Comparison of ENCODE assay signal across 13 cellular contexts in the genomic region with DNA sequence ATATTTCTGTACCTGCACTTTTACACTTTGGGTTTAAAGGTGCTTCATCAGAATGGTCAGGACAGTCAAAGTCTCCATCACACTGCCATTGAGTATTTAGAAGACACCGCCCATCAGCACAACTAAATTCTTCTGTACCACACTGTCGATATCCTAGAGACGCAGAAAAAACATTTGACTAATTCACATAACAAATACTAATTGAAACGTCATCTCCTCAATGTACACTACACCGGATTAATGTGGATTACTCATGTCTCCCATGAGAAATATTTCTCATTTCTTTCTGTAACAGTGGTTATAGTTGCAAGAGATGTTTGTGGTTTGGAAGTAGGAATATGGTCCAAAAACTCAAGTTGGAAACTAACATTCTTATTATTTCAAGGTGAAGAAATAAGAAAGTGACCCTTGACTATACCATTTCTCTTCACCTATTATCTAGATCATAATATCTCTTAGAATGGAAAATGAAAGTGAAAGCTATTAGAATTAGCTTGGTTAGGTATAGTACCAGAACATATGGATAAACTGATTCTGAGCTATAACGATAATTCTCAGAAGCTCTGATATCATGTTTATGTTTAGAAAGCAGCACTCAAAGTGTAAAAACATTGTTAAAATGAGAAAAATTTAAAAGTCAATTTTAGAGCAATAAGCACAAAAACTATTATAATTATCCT.
A peak's percentile ranks its signal among the peaks of the same experiment; 100 is the strongest.
DNase-seq lines count a peak whose midpoint lies in the region; ATAC-seq, FAIRE-seq and TF ChIP-seq lines count a peak whose summit lies in the region.
"Had no signal": no experiment of that assay in that cellular context is flagged by ENCODE, and none has a peak within 500 bp of the region (broad histone marks: within the 10 kb centered on the region; RNA-seq: fewer than 3 reads in every experiment).

No MANE protein-coding gene starts in this region.

- no TSS peak for BruUV-seq in GM12878 (replicated peaks; lab: Mats Ljungman, UMichigan)

- H3K27me3 ChIP-seq in BJ (ENCODE audit: control insufficient read depth, insufficient read depth, low read length), result no peaks in the 10 kb centered on the region
- H3K27me3 ChIP-seq in GM12878 (replicated peaks in 1 of 2; ENCODE audit: control insufficient read depth in 2 of 2, insufficient read depth in 2 of 2, low read length in 1 of 2), result no peaks in the 10 kb centered on the region
- H3K27me3 ChIP-seq in CD8-positive, alpha-beta memory T cell (ENCODE audit: insufficient read depth, low read length, poor library complexity, severe bottlenecking), result no peaks in the 10 kb centered on the region

- no peaks in the 10 kb centered on the region for H3K36me3 Mint-ChIP-seq in activated naive CD4-positive, alpha-beta T cell treated with anti-CD3 and anti-CD28 coated beads, Interleukin-2, amount 50 U/mL, for 72 hours
- peaks cover 0 to 2% (median 0%) of the 10 kb centered on the region in 3 donors for H3K36me3 Mint-ChIP-seq in CD8-positive, alpha-beta memory T cell

- H3K4me2 ChIP-seq in GM12878 (ENCODE audit: control insufficient read depth, insufficient read depth), result no peak overlapping the region

- H3K4me3 ChIP-seq in BJ (ENCODE audit: low read depth, low read length) (no peak overlapping the region), GM12878 (no peak overlapping the region)
- no peak overlapping the region for H3K4me3 ChIP-seq in CD8-positive, alpha-beta memory T cell (ENCODE audit: low read length)
- H3K4me3 ChIP-seq: coronary artery had no signal

- no peaks in the 10 kb centered on the region for H3K27me3 Mint-ChIP-seq in CD8-positive, alpha-beta memory T cell
- H3K27me3 Mint-ChIP-seq: activated CD4-positive, alpha-beta T cell treated with anti-CD3 and anti-CD28 coated beads, Interleukin-2, amount 10 ng/mL, durations not matched to agents 7 days and 5 days had no signal

- FAIRE-seq in GM12878 (lab: Jason Lieb, UNC), result no peak

- peak; percentile 71 for ATAC-seq in GM12878
- peak; percentile 32 for ATAC-seq in left lobe of liver
- no peak for ATAC-seq in activated naive CD4-positive, alpha-beta T cell treated with anti-CD3 and anti-CD28 coated beads, Interleukin-2, amount 50 U/mL, for 72 hours
- ATAC-seq in GM19395 (IDR thresholded peaks at IDR 0.05; ENCODE audit: unreplicated experiment), result no peak

- H3K79me2 ChIP-seq in GM12878 (ENCODE audit: control insufficient read depth, insufficient read depth, low read length), result no peaks in the 10 kb centered on the region

- H3K9ac ChIP-seq in GM12878 (ENCODE audit: control insufficient read depth, insufficient read depth, low read length), result no peak overlapping the region

- in situ Hi-C loops in GM12878 (cut with MboI), result no loop called here

- H3K4me1 Mint-ChIP-seq in CD8-positive, alpha-beta memory T cell, result no peaks in the 10 kb centered on the region
- H3K4me1 Mint-ChIP-seq: activated CD4-positive, alpha-beta T cell treated with anti-CD3 and anti-CD28 coated beads, Interleukin-2, amount 10 ng/mL, durations not matched to agents 7 days and 5 days had no signal

- no peaks in the 10 kb centered on the region for H3K4me1 ChIP-seq in GM12878 (ENCODE audit: control insufficient read depth, insufficient read depth, low read length)
- H3K4me1 ChIP-seq in CD8-positive, alpha-beta memory T cell (ENCODE audit: insufficient read depth, low read length), result no peaks in the 10 kb centered on the region

- POLR2A ChIA-PET in BJ (lab: Charles Lee) (no interaction called here), GM12878 (lab: Charles Lee) (no interaction called here)
- POLR2A ChIA-PET in CD8-positive, alpha-beta memory T cell (lab: Charles Lee), result no interaction called here

- no peak overlapping the region for H2AFZ ChIP-seq in GM12878 (ENCODE audit: control insufficient read depth, low read depth, low read length)

- no peak overlapping the region for H3K27ac ChIP-seq in GM12878 (ENCODE audit: control insufficient read depth, insufficient read depth)
- no peak overlapping the region for H3K27ac ChIP-seq in CD8-positive, alpha-beta memory T cell (ENCODE audit: low read depth, low read length)
- H3K27ac ChIP-seq: coronary artery had no signal

- no peak overlapping the region for H3K4me3 Mint-ChIP-seq in CD8-positive, alpha-beta memory T cell
- H3K4me3 Mint-ChIP-seq: activated CD4-positive, alpha-beta T cell treated with anti-CD3 and anti-CD28 coated beads, Interleukin-2, amount 10 ng/mL, durations not matched to agents 7 days and 5 days had no signal

- CTCF ChIA-PET in BJ (lab: Yijun Ruan, JAX) (no interaction called here), GM12878 (lab: Yijun Ruan, JAX) (no interaction called here)
- CTCF ChIA-PET in CD8-positive, alpha-beta memory T cell (lab: Charles Lee), result no interaction called here

- TF ChIP-seq RAD21 in GM12878 (IDR thresholded peaks at IDR 0.05; ENCODE audit: insufficient read depth, low read depth, low read length), result no peak

- 67% methylated on average over 6 of the region's 6 CpGs for WGBS in GM12878 (ENCODE audit: insufficient coverage, insufficient replicate concordance, low lambda C conversion rate, missing lambda C conversion rate)

- no peak for TF ChIP-seq EP300 in GM12878 (IDR thresholded peaks at IDR 0.05; ENCODE audit: borderline replicate concordance in 1 of 2, control insufficient read depth in 1 of 2, low read depth in 2 of 2, low read length in 2 of 2)

- intact Hi-C loops in GM12878 (cut with micrococcal nuclease; ENCODE audit: unreplicated experiment), result no loop called here

- no peak overlapping the region for H3K27ac Mint-ChIP-seq in activated naive CD4-positive, alpha-beta T cell treated with anti-CD3 and anti-CD28 coated beads, Interleukin-2, amount 50 U/mL, for 72 hours
- no peak overlapping the region for H3K27ac Mint-ChIP-seq in CD8-positive, alpha-beta memory T cell
- H3K27ac Mint-ChIP-seq: activated CD4-positive, alpha-beta T cell treated with anti-CD3 and anti-CD28 coated beads, Interleukin-2, amount 10 ng/mL, durations not matched to agents 7 days and 5 days had no signal

- no peaks in the 10 kb centered on the region for H4K20me1 ChIP-seq in GM12878 (ENCODE audit: control insufficient read depth, insufficient read depth)

- peak; percentile 21 for DNase-seq in BJ (ENCODE audit: low read depth)
- peak; percentile 57 for DNase-seq in M059J (ENCODE audit: low read depth)
- DNase-seq in GM12878 (ENCODE audit: low read depth, low spot score), result no peak
- DNase-seq in left lobe of liver (ENCODE audit: low spot score), result no peak
- no peak for DNase-seq in activated naive CD4-positive, alpha-beta T cell treated with anti-CD3 and anti-CD28 coated beads, Interleukin-2, amount 50 U/mL, for 72 hours (ENCODE audit: low spot score in 2 of 2)
- no peak for DNase-seq in CD8-positive, alpha-beta memory T cell
- no peak for DNase-seq in amygdala (lab: John Stamatoyannopoulos, UW)
- DNase-seq: activated CD4-positive, alpha-beta T cell treated with anti-CD3 and anti-CD28 coated beads, Interleukin-2, amount 10 ng/mL, durations not matched to agents 7 days and 5 days; mesendoderm; NCI-H1417; NCI-H774 had no signal

- RAD21 ChIA-PET in GM12878 (lab: Charles Lee; ENCODE audit: unreplicated experiment), result no interaction called here

- no peak for TF ChIP-seq POLR2A in GM12878 (IDR thresholded peaks at IDR 0.05; ENCODE audit: low read depth, low read length)

- no peak for TF ChIP-seq CTCF in BJ (IDR thresholded peaks at IDR 0.05; ENCODE audit: insufficient read depth, low read depth, low read length)
- TF ChIP-seq CTCF in GM12878 (IDR thresholded peaks at IDR 0.05 in 2 of 3, conservative IDR thresholded peaks at IDR 0.05 in 1 of 3; ENCODE audit: control insufficient read depth in 2 of 3, extremely low read depth in 1 of 3, insufficient read depth in 1 of 3, low read depth in 3 of 3, low read length in 3 of 3), result no peak

- H3K9me3 Mint-ChIP-seq in activated naive CD4-positive, alpha-beta T cell treated with anti-CD3 and anti-CD28 coated beads, Interleukin-2, amount 50 U/mL, for 72 hours, result no peaks in the 10 kb centered on the region
- H3K9me3 Mint-ChIP-seq in CD8-positive, alpha-beta memory T cell, result peaks cover 0 to 12% (median 0%) of the 10 kb centered on the region in 5 donors

- H3K36me3 ChIP-seq in BJ (ENCODE audit: control insufficient read depth, insufficient read depth, low read length) (no peaks in the 10 kb centered on the region), GM12878 (ENCODE audit: control insufficient read depth in 2 of 2, insufficient read depth in 2 of 2, low read length in 1 of 2) (no peaks in the 10 kb centered on the region)
- H3K36me3 ChIP-seq in CD8-positive, alpha-beta memory T cell (ENCODE audit: insufficient read depth, low read length), result no peaks in the 10 kb centered on the region

- H3K9me3 ChIP-seq in GM12878 (replicated peaks; ENCODE audit: control insufficient read depth, insufficient read depth, low read length), result no peaks in the 10 kb centered on the region
- H3K9me3 ChIP-seq in CD8-positive, alpha-beta memory T cell (ENCODE audit: low read length), result no peaks in the 10 kb centered on the region

- SMC1A ChIA-PET in GM12878 (lab: Charles Lee; ENCODE audit: uncharacterized antibody, unreplicated experiment), result interaction anchor here (1.0 to 2.5 kb wide), 2 partner anchors 11 to 43 kb away, joined by 4 to 9 read pairs; no protein-coding TSS in a partner anchor

TF ChIP-seq in GM12878, 131 proteins besides CTCF, POLR2A, EP300 and RAD21:
- TF ChIP-seq ZBED1 (IDR thresholded peaks at IDR 0.05; ENCODE audit: borderline replicate concordance) (no peak), NRF1 (conservative IDR thresholded peaks at IDR 0.05; ENCODE audit: low read depth, low read length) (no peak), JUND (IDR thresholded peaks at IDR 0.05; ENCODE audit: low read depth, low read length) (no peak), CEBPB (IDR thresholded peaks at IDR 0.05; ENCODE audit: borderline replicate concordance in 1 of 2, low read depth in 2 of 2, low read length in 2 of 2) (no peak), CBX5 (IDR thresholded peaks at IDR 0.05; ENCODE audit: low read depth) (no peak), BCL11A (IDR thresholded peaks at IDR 0.05; ENCODE audit: low read depth, low read length) (no peak), IRF4 (IDR thresholded peaks at IDR 0.05; ENCODE audit: low read depth, low read length) (no peak), USF2 (IDR thresholded peaks at IDR 0.05; ENCODE audit: borderline replicate concordance, low read depth, low read length) (no peak), HDAC2 (IDR thresholded peaks at IDR 0.05) (no peak), EZH2 (IDR thresholded peaks at IDR 0.05; ENCODE audit: borderline replicate concordance, control insufficient read depth, low read depth, low read length) (no peak), MYC (IDR thresholded peaks at IDR 0.05; ENCODE audit: insufficient read depth, insufficient read length, insufficient replicate concordance, low read length, severe bottlenecking) (no peak)
TF ChIP-seq in GM12878: peak in this region for 0.

Comparison
In these comparisons a context has a peak if more than half of its experiments do, and no peak if none do; other contexts are left out.
1. DNase-seq: peak in BJ (single experiment) and M059J (single experiment); none in GM12878 (single experiment), left lobe of liver (single experiment), activated naive CD4-positive, alpha-beta T cell treated with anti-CD3 and anti-CD28 coated beads, Interleukin-2, amount 50 U/mL, for 72 hours (0 of 2), CD8-positive, alpha-beta memory T cell (0 of 5) and amygdala (0 of 56).
2. ATAC-seq: peak in GM12878 (single experiment) and left lobe of liver (single experiment); none in activated naive CD4-positive, alpha-beta T cell treated with anti-CD3 and anti-CD28 coated beads, Interleukin-2, amount 50 U/mL, for 72 hours (0 of 2) and GM19395 (single experiment).